ENCODE assay signal across 23 cellular contexts in the genomic region with DNA sequence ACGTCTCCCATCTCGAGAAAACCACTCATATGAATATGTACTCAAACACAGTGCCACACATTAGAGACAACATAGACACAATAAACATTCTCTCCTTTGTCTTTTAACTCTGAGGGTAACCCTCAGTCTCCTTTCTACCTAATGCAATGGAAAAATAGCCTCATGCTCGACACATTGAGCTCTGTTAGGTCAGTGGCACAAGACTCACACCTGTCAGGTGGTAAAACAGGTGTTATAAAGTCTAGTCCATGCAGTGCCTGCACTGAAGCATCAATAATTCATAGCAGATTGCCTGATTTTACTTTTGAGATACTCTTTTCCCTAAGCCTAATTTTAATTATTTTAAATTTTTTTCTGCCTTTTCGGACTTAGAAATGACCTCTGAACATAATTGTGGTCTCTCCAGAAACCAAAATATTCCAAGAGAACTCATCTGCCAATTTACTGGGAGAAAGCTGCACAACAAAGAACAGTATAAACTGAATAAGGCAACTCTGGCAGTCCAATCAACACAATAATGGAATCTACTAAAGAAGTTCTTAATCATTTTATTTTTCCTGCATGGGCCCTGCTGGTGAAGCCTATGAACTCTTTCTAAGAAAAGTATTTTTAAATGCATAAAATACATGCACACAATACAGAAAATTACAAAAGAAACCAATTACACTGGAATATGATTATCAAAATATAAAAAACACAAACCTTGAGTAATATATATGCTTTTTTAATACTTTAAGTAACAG. TPM values are rescaled to one million over a fixed set of nuclear protein-coding genes. Genes with fewer than 3 reads are reported as not detected.
DNase-seq lines count a peak whose midpoint lies in the region; TF ChIP-seq lines count a peak whose summit lies in the region.
"Had no signal": no experiment of that assay in that cellular context is flagged by ENCODE, and none has a peak within 500 bp of the region (broad histone marks: within the 10 kb centered on the region; RNA-seq: fewer than 3 reads in every experiment).

No MANE protein-coding gene starts in this region.

- H3K27me3 Mint-ChIP-seq in HFFc6 (ENCODE audit: insufficient read depth): no peaks in the 10 kb centered on the region
- H3K27me3 Mint-ChIP-seq: activated CD8-positive, alpha-beta memory T cell treated with anti-CD3 and anti-CD28 coated beads, Interleukin-2, amount 10 ng/mL, durations not matched to agents 7 days and 5 days; stimulated activated naive CD8-positive, alpha-beta T cell treated with anti-CD3 and anti-CD28 coated beads, Interleukin-15, Interleukin-2, amounts not matched to agents 100 ng/mL and 50 ng/mL, for 24 hours had no signal

- 0 out of 2 replicates have a peak, but pooled peaks cover 4% of the 10 kb centered on the region for H3K4me1 Mint-ChIP-seq in HFFc6 (ENCODE audit: low read depth)

- no peak overlapping the region for H3K27ac Mint-ChIP-seq in HFFc6
- H3K27ac Mint-ChIP-seq: activated CD8-positive, alpha-beta memory T cell treated with anti-CD3 and anti-CD28 coated beads, Interleukin-2, amount 10 ng/mL, durations not matched to agents 7 days and 5 days; stimulated activated naive CD8-positive, alpha-beta T cell treated with anti-CD3 and anti-CD28 coated beads, Interleukin-15, Interleukin-2, amounts not matched to agents 100 ng/mL and 50 ng/mL, for 24 hours; T-helper 2 cell treated with Interferon-gamma antibody and Interleukin-4, amounts not matched to agents 5 μg/mL and 100 μg/mL, for 36 hours had no signal

- H3K27me3 ChIP-seq in iPS-15b (ENCODE audit: control insufficient read depth, insufficient read depth, low read length): no peaks in the 10 kb centered on the region
- H3K27me3 ChIP-seq: BLaER1, SJSA1, upper lobe of right lung had no signal

- peak overlapping the region; percentile 19 for H3K9ac ChIP-seq in iPS-15b (ENCODE audit: low read depth, low read length)
- H3K9ac ChIP-seq: BLaER1 had no signal

- 0 out of 2 replicates have a peak overlapping the region, but pooled peaks have one; percentile 3 for H3K27ac ChIP-seq in VCaP
- H3K27ac ChIP-seq: BLaER1, SJSA1, upper lobe of right lung had no signal

- DNase-seq in HFFc6: no peak
- peak; percentile 31 for DNase-seq in NCI-H2107 (lab: John Stamatoyannopoulos, UW)
- DNase-seq in activated T-cell treated with anti-CD3 and anti-CD28 coated beads for 4 hours: no peak
- DNase-seq in activated CD4-positive, alpha-beta T cell treated with anti-CD3 and anti-CD28 coated beads, Interleukin-2, amount 50 U/mL, for 4 hours: no peak
- DNase-seq in GM10266 (ENCODE audit: extremely low spot score): no peak
- no peak for DNase-seq in D341Med (ENCODE audit: low spot score)
- DNase-seq: activated CD4-positive, CD25-positive, alpha-beta regulatory T cell treated with anti-CD3 and anti-CD28 coated beads, Interleukin-2, amount 50 U/mL, for 72 hours; activated CD8-positive, alpha-beta memory T cell treated with anti-CD3 and anti-CD28 coated beads, Interleukin-2, amount 10 ng/mL, durations not matched to agents 7 days and 5 days; activated effector memory CD4-positive, alpha-beta T cell treated with Interleukin-2 at 50 U/mL for 16 hours; cerebellar nuclear complex; foreskin melanocyte; mucosa of descending colon; NCI-H1436 treated with DMSO at 0.1 percent for 48 hours; retina; stimulated activated CD4-positive, alpha-beta T cell treated with anti-CD3 and anti-CD28 coated beads, Interleukin-15, amount 100 ng/mL, for 24 hours; upper lobe of right lung had no signal

- no peaks in the 10 kb centered on the region for H3K36me3 ChIP-seq in iPS-15b (ENCODE audit: control insufficient read depth, insufficient read depth, low read length)
- H3K36me3 ChIP-seq: HAP-1, SJSA1, upper lobe of right lung had no signal

- no peak overlapping the region for H3K4me3 Mint-ChIP-seq in HFFc6
- H3K4me3 Mint-ChIP-seq: activated CD8-positive, alpha-beta memory T cell treated with anti-CD3 and anti-CD28 coated beads, Interleukin-2, amount 10 ng/mL, durations not matched to agents 7 days and 5 days; stimulated activated naive CD8-positive, alpha-beta T cell treated with anti-CD3 and anti-CD28 coated beads, Interleukin-15, Interleukin-2, amounts not matched to agents 100 ng/mL and 50 ng/mL, for 24 hours; T-helper 2 cell treated with Interferon-gamma antibody and Interleukin-4, amounts not matched to agents 5 μg/mL and 100 μg/mL, for 36 hours had no signal

- TF ChIP-seq CTCF in HFFc6 (IDR thresholded peaks at IDR 0.05): peak; percentile 37; the same call in 1 of the 2 replicates
- no peak for TF ChIP-seq CTCF in VCaP (conservative IDR thresholded peaks at IDR 0.05)
- no peak for TF ChIP-seq CTCF in GM10266 (IDR thresholded peaks at IDR 0.05; ENCODE audit: control insufficient read depth, insufficient read depth, low read depth, missing control alignments)

- H3K36me3 Mint-ChIP-seq in HFFc6 (ENCODE audit: low read depth): peaks cover 13% of the 10 kb centered on the region

- H3K9me3 Mint-ChIP-seq in HFFc6: no peaks in the 10 kb centered on the region
- H3K9me3 Mint-ChIP-seq: stimulated activated naive CD8-positive, alpha-beta T cell treated with anti-CD3 and anti-CD28 coated beads, Interleukin-15, Interleukin-2, amounts not matched to agents 100 ng/mL and 50 ng/mL, for 24 hours; T-helper 2 cell treated with Interferon-gamma antibody and Interleukin-4, amounts not matched to agents 5 μg/mL and 100 μg/mL, for 36 hours had no signal

- H3K4me1 ChIP-seq in iPS-15b (ENCODE audit: control insufficient read depth, insufficient read depth, low read length): peaks cover 3% of the 10 kb centered on the region
- H3K4me1 ChIP-seq: SJSA1 had no signal

- H3K4me3 ChIP-seq in iPS-15b (ENCODE audit: low read depth, low read length): no peak overlapping the region
- H3K4me3 ChIP-seq: BLaER1, HAP-1, mucosa of descending colon, SJSA1, upper lobe of right lung had no signal

- H3K9me3 ChIP-seq in iPS-15b (ENCODE audit: control insufficient read depth, insufficient read depth, low read length): no peaks in the 10 kb centered on the region
- H3K9me3 ChIP-seq: BLaER1, HAP-1, mucosa of descending colon, SJSA1, upper lobe of right lung had no signal

RNA-seq across cellular contexts. Expression of a gene that starts 9.9 kb away (rescaled TPM):
- total RNA-seq in HFFc6 (2021; fragmentation: NEBNext Ultra II Directional; extraction: Animal tissue kit (Norgen Biotek cat#: 25700)): 100 to 1,000 TPM; 105 to 131 (median 112) TPM
